In genomic region chr10:71319800-71320392, GRCh38 we compare ENCODE assay signal across 8 cellular contexts.
DNase-seq lines count a peak whose midpoint lies in the region; ATAC-seq and TF ChIP-seq lines count a peak whose summit lies in the region.

No MANE protein-coding gene starts in this region.

- DNase-seq in AG09309 (ENCODE audit: low read depth) (no peak), brain microvascular endothelial cell (no peak), DMS79 treated with DMSO at 0.1 percent for 48 hours (lab: John Stamatoyannopoulos, UW) (no peak), KBM-7 (no peak), superior temporal gyrus (ENCODE audit: extremely low spot score) (no peak), NCI-H1092 treated with DMSO at 0.1 percent for 48 hours (lab: John Stamatoyannopoulos, UW) (no peak)

- H3K4me1 ChIP-seq in mucosa of rectum (ENCODE audit: control insufficient read depth in 2 of 2, insufficient read depth in 2 of 2, low read length in 2 of 2) = peaks cover 8 to 12% of the 10 kb centered on the region in 2 donors

- no peaks in the 10 kb centered on the region for H3K9me3 ChIP-seq in mucosa of rectum (ENCODE audit: control insufficient read depth in 2 of 2, low read length in 2 of 2)

- H3K4me3 ChIP-seq in AG09309 (ENCODE audit: control insufficient read depth, low read depth, low read length) = peak overlapping the region; percentile 90
- peak overlapping the region; percentile 69 for H3K4me3 ChIP-seq in brain microvascular endothelial cell (ENCODE audit: low read depth, low read length)
- peak overlapping the region; percentile 76 to 81 for H3K4me3 ChIP-seq in mucosa of rectum (ENCODE audit: low read length in 2 of 2)

- H3K27me3 ChIP-seq in brain microvascular endothelial cell (replicated peaks) (no peaks in the 10 kb centered on the region), mucosa of rectum (ENCODE audit: control insufficient read depth in 2 of 2, insufficient read depth in 2 of 2, low read length in 2 of 2) (no peaks in the 10 kb centered on the region)

- H3K27ac ChIP-seq in brain microvascular endothelial cell (no peak overlapping the region), mucosa of rectum (ENCODE audit: low read depth in 2 of 2, low read length in 2 of 2) (peak overlapping the region; percentile 54 to 65)

- no peaks in the 10 kb centered on the region for H3K36me3 ChIP-seq in brain microvascular endothelial cell (replicated peaks)
- peaks cover 0 to 8% of the 10 kb centered on the region in 2 donors for H3K36me3 ChIP-seq in mucosa of rectum (ENCODE audit: control insufficient read depth in 2 of 2, insufficient read depth in 2 of 2, low read length in 2 of 2)

- H3K9ac ChIP-seq in mucosa of rectum (ENCODE audit: low read depth in 1 of 2, low read length in 2 of 2) = peak overlapping the region; percentile 83 to 92

- in situ Hi-C loops in brain microvascular endothelial cell (cut with HindIII; ENCODE audit: low pct_ligation_motif_present, low sequenced_read_pairs) = no loop called here
- in situ Hi-C loops in KBM-7 (cut with MboI; ENCODE audit: low pct_unique_long_range_greater_than_20kb, low sequenced_read_pairs) = loop anchor here (10.0 kb wide), 1 partner anchor 55 kb away; no protein-coding TSS in a partner anchor

- peak; percentile 9 for ATAC-seq in HG03135 (IDR thresholded peaks at IDR 0.05; ENCODE audit: unreplicated experiment)

- TF ChIP-seq CTCF in AG09309 (IDR thresholded peaks at IDR 0.05; ENCODE audit: control insufficient read depth, insufficient read depth, low read depth, low read length, missing control alignments) (no peak), brain microvascular endothelial cell (IDR thresholded peaks at IDR 0.05; ENCODE audit: low read depth, low read length, missing control alignments) (no peak)
